ENCODE assay signal across 10 cellular contexts in the genomic region with DNA sequence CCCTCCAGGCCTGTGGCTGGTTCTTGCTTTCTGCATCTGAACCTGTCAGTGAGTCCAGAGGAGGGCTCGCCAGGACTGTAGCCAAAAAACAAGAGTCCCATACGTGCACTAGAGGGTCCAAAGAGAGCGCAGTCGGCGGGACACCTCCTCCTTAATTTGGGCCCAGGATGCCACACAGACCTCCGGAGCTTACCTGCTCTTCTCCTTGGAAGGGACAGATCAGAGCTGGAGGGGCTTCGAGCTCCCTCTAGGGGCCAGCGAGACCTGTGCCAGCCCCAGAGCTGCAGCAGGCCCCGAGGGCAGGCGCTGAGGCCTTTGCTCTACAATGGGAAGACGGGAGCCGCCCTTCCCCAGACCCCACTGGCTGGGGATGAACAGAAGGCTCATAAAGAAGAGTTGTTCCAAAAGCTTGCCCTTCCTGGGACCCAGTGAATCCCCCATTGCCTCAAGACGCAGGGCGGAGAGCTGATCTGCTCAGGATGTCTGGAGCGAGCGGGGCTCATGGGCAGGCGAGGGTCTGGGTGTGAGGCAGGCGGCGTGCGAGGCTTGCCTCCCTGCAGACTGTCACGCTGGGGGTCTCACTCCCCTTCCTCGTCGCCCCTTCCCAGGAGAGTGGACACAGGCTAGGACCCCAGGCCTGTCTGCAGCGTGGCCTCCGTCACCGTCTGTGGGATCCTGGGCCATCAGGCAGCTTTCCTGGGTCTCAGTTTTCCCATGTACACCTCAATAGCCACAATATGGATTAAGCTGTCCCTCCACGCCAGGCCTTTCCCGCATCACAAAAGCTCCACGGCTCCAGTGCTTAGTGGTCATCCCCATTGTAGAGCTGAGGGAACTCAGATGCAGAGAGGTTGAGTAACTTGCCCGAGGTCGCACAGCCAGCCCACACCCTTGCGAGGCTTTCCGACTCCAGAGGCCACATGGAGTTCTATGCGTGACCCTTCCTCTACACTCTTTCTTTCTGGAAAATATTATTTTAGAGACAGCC. TPM values are rescaled to one million over a fixed set of nuclear protein-coding genes. Genes with fewer than 3 reads are reported as not detected.
A peak's percentile ranks its signal among the peaks of the same experiment; 100 is the strongest.
DNase-seq lines count a peak whose midpoint lies in the region; ATAC-seq lines count a peak whose summit lies in the region.
"Had no signal": no experiment of that assay in that cellular context is flagged by ENCODE, and none has a peak within 500 bp of the region (broad histone marks: within the 10 kb centered on the region; RNA-seq: fewer than 3 reads in every experiment).

No MANE protein-coding gene starts in this region.

- DNase-seq in NCI-H1436 (lab: John Stamatoyannopoulos, UW) (peak; percentile 32), NCI-H1436 treated with DMSO at 0.1 percent for 48 hours (lab: John Stamatoyannopoulos, UW) (no peak), NCI-H1105 (lab: John Stamatoyannopoulos, UW) (peak; percentile 7), cerebellar cortex (ENCODE audit: low spot score) (peak; percentile 78), posterior cingulate gyrus (peak; percentile 44 to 95 (median 70)), posterior vena cava (ENCODE audit: low spot score) (no peak), NCI-H2029 treated with DMSO at 0.1 percent for 48 hours (lab: John Stamatoyannopoulos, UW) (no peak)
- DNase-seq: activated T-cell treated with anti-CD3 and anti-CD28 coated beads, Interleukin-2, amount 50 U/mL, for 1 hour; foreskin keratinocyte had no signal

- intact Hi-C loops in posterior cingulate gyrus (cut with DNase I) (no loop called here), posterior vena cava (cut with DNase I) (no loop called here)

- ATAC-seq in GM19328 (IDR thresholded peaks at IDR 0.05; ENCODE audit: unreplicated experiment) = no peak
- ATAC-seq: foreskin keratinocyte had no signal

RNA-seq across cellular contexts. Expression of gene VSTM2B, which starts 46.9 kb away (rescaled TPM):
- total RNA-seq in posterior vena cava = not detected
- total RNA-seq: foreskin keratinocyte had no signal

Comparison
In these comparisons a context has a peak if more than half of its experiments do, and no peak if none do; other contexts are left out.
1. DNase-seq: peak in NCI-H1436 (single experiment), NCI-H1105 (single experiment), cerebellar cortex (single experiment) and posterior cingulate gyrus (10 of 10); none in NCI-H1436 treated with DMSO at 0.1 percent for 48 hours (single experiment), posterior vena cava (single experiment) and NCI-H2029 treated with DMSO at 0.1 percent for 48 hours (single experiment).